ENCODE assay signal across 27 cellular contexts in the genomic region with DNA sequence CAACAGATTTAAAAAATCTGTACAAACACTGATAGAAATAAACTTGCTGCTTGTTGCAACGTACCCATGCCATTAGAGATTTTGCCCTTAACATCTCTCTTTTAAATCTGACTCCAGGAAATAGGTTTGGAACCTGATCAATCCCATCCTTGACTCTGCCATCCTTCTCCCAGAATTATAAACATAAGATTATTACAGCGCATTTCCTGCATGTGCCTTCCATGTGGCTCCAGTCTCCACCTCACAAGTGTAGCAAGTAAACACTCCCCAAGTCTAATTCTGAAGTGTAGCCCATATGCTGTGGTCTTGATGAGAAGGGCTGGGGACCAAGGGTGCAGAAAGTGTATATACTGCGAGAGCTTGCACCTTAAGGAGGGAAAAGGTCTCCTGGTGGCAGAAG.
A peak's percentile ranks its signal among the peaks of the same experiment; 100 is the strongest.
DNase-seq lines count a peak whose midpoint lies in the region; ATAC-seq and TF ChIP-seq lines count a peak whose summit lies in the region.
"Had no signal": no experiment of that assay in that cellular context is flagged by ENCODE, and none has a peak within 500 bp of the region (broad histone marks: within the 10 kb centered on the region; RNA-seq: fewer than 3 reads in every experiment).

No MANE protein-coding gene starts in this region.

- no peak for TF ChIP-seq EP300 in esophagus muscularis mucosa (IDR thresholded peaks at IDR 0.05)

- peak overlapping the region; percentile 93 for H3K27ac Mint-ChIP-seq in HFFc6
- H3K27ac Mint-ChIP-seq: activated CD4-positive, alpha-beta memory T cell treated with anti-CD3 and anti-CD28 coated beads for 36 hours; activated naive CD4-positive, alpha-beta T cell treated with anti-CD3 and anti-CD28 coated beads for 36 hours; CD8-positive, alpha-beta memory T cell; immature natural killer cell; naive thymus-derived CD8-positive, alpha-beta T cell; progenitor cell of endocrine pancreas; stimulated activated naive B cell treated with anti-CD40 and anti-IgM and Interleukin-4, amounts not matched to agents 10 μg/mL and 1 μg/mL and 100 μg/mL, for 72 hours; WTC11 had no signal

- intact Hi-C loops in esophagus muscularis mucosa (cut with DNase I): no loop called here
- intact Hi-C loops in psoas muscle (cut with DNase I): loop anchor here in 1 of 2 donors (5.0 kb wide), 1 partner anchor 562 kb away; no protein-coding TSS in a partner anchor

- H3K4me3 ChIP-seq in AG04450 (ENCODE audit: low read depth, low read length) (no peak overlapping the region), esophagus muscularis mucosa (no peak overlapping the region), psoas muscle (no peak overlapping the region)
- H3K4me3 ChIP-seq: body of pancreas, lung, tibial nerve had no signal

- H3K4me1 Mint-ChIP-seq in HFFc6 (ENCODE audit: low read depth): peaks cover 91% of the 10 kb centered on the region
- H3K4me1 Mint-ChIP-seq: CD8-positive, alpha-beta memory T cell; immature natural killer cell; naive thymus-derived CD8-positive, alpha-beta T cell; stimulated activated naive B cell treated with anti-CD40 and anti-IgM and Interleukin-4, amounts not matched to agents 10 μg/mL and 1 μg/mL and 100 μg/mL, for 72 hours had no signal

- no peaks in the 10 kb centered on the region for H3K36me3 ChIP-seq in esophagus muscularis mucosa
- H3K36me3 ChIP-seq in psoas muscle (ENCODE audit: insufficient read depth in 1 of 2, low read depth in 1 of 2): no peaks in the 10 kb centered on the region
- H3K36me3 ChIP-seq: tibial nerve had no signal

- TF ChIP-seq CTCF in AG04450 (IDR thresholded peaks at IDR 0.05; ENCODE audit: low read depth, low read length): no peak
- peak; percentile 37; the same call in 1 of the 2 replicates for TF ChIP-seq CTCF in HFFc6 (IDR thresholded peaks at IDR 0.05)
- TF ChIP-seq CTCF in esophagus muscularis mucosa (IDR thresholded peaks at IDR 0.05): no peak
- TF ChIP-seq CTCF in psoas muscle (IDR thresholded peaks at IDR 0.05): no peak

- H3K27me3 ChIP-seq in AG04450 (ENCODE audit: control insufficient read depth, insufficient read depth, low read length) (no peaks in the 10 kb centered on the region), esophagus muscularis mucosa (peaks cover 0 to 6% (median 0%) of the 10 kb centered on the region in 4 donors), psoas muscle (ENCODE audit: insufficient read depth in 3 of 3, low read length in 2 of 3) (no peaks in the 10 kb centered on the region)
- H3K27me3 ChIP-seq: body of pancreas, tibial nerve had no signal

- no peak for TF ChIP-seq POLR2A in esophagus muscularis mucosa (IDR thresholded peaks at IDR 0.05; ENCODE audit: low read depth)

- CTCF ChIA-PET in AG04450 (lab: Charles Lee): interaction anchor here (1.0 to 2.0 kb wide), 3 partner anchors 12 to 48 kb away, joined by 3 to 6 read pairs (median 4); no protein-coding TSS in a partner anchor

- DNase-seq in AG04450 (ENCODE audit: low read depth, low spot score) (no peak), HFFc6 (no peak), esophagus muscularis mucosa (ENCODE audit: extremely low spot score) (peak; percentile 31), psoas muscle (no peak), NCI-H1436 (lab: John Stamatoyannopoulos, UW) (no peak)
- DNase-seq: activated CD4-positive, alpha-beta memory T cell treated with anti-CD3 and anti-CD28 coated beads for 36 hours; activated naive CD4-positive, alpha-beta T cell treated with anti-CD3 and anti-CD28 coated beads for 36 hours; body of pancreas; CD8-positive, alpha-beta memory T cell; cortex of kidney; DMS79; GOT3; immature natural killer cell; naive thymus-derived CD8-positive, alpha-beta T cell; NCI-H345; SHP77 treated with DMSO at 0.1 percent for 48 hours; stimulated activated CD4-positive, alpha-beta T cell treated with anti-CD3 and anti-CD28 coated beads, Interleukin-15, amount 100 ng/mL, for 24 hours; stimulated activated naive B cell treated with anti-CD40 and anti-IgM and Interleukin-4, amounts not matched to agents 10 μg/mL and 1 μg/mL and 100 μg/mL, for 72 hours; T-helper 2 cell had no signal

- H3K9me3 Mint-ChIP-seq in HFFc6: no peaks in the 10 kb centered on the region
- H3K9me3 Mint-ChIP-seq: activated CD4-positive, alpha-beta memory T cell treated with anti-CD3 and anti-CD28 coated beads for 36 hours; activated naive CD4-positive, alpha-beta T cell treated with anti-CD3 and anti-CD28 coated beads for 36 hours; CD8-positive, alpha-beta memory T cell; immature natural killer cell; naive thymus-derived CD8-positive, alpha-beta T cell; stimulated activated naive B cell treated with anti-CD40 and anti-IgM and Interleukin-4, amounts not matched to agents 10 μg/mL and 1 μg/mL and 100 μg/mL, for 72 hours had no signal

- H3K4me1 ChIP-seq in esophagus muscularis mucosa (peaks cover 0 to 20% (median 3%) of the 10 kb centered on the region in 4 donors), psoas muscle (peaks cover 42% of the 10 kb centered on the region)
- H3K4me1 ChIP-seq: body of pancreas had no signal

- no peaks in the 10 kb centered on the region; the same call in 1 of the 2 replicates for H3K27me3 Mint-ChIP-seq in HFFc6 (ENCODE audit: insufficient read depth)
- H3K27me3 Mint-ChIP-seq: progenitor cell of endocrine pancreas had no signal

- H3K27ac ChIP-seq in AG04450 (ENCODE audit: low read depth, low read length) (peak overlapping the region; percentile 55), esophagus muscularis mucosa (replicated peaks in 1 of 4) (no peak overlapping the region), psoas muscle (peak overlapping the region; percentile 70)
- H3K27ac ChIP-seq: body of pancreas had no signal

- POLR2A ChIA-PET in AG04450 (lab: Yijun Ruan, JAX): interaction anchor here (0.7 to 1.2 kb wide), 4 partner anchors 11 to 61 kb away, joined by 3 to 7 read pairs (median 4); no protein-coding TSS in a partner anchor

- peak overlapping the region; percentile 66 for H3K4me3 Mint-ChIP-seq in HFFc6
- H3K4me3 Mint-ChIP-seq: activated CD4-positive, alpha-beta memory T cell treated with anti-CD3 and anti-CD28 coated beads for 36 hours; activated naive CD4-positive, alpha-beta T cell treated with anti-CD3 and anti-CD28 coated beads for 36 hours; CD8-positive, alpha-beta memory T cell; immature natural killer cell; naive thymus-derived CD8-positive, alpha-beta T cell; stimulated activated naive B cell treated with anti-CD40 and anti-IgM and Interleukin-4, amounts not matched to agents 10 μg/mL and 1 μg/mL and 100 μg/mL, for 72 hours; WTC11 had no signal

- H3K9me3 ChIP-seq in AG04450 (ENCODE audit: control insufficient read depth, insufficient read depth, low read length) (no peaks in the 10 kb centered on the region), esophagus muscularis mucosa (no peaks in the 10 kb centered on the region), psoas muscle (no peaks in the 10 kb centered on the region)
- H3K9me3 ChIP-seq: body of pancreas, tibial nerve had no signal

- ATAC-seq in psoas muscle (no peak), GM18858 (IDR thresholded peaks at IDR 0.05; ENCODE audit: unreplicated experiment) (no peak), GM21360 (IDR thresholded peaks at IDR 0.05; ENCODE audit: unreplicated experiment) (no peak), HG02678 (IDR thresholded peaks at IDR 0.05; ENCODE audit: unreplicated experiment) (no peak)
- ATAC-seq: body of pancreas; HepG2; naive thymus-derived CD8-positive, alpha-beta T cell; stimulated activated naive B cell treated with anti-CD40 and anti-IgM and Interleukin-4, amounts not matched to agents 10 μg/mL and 1 μg/mL and 100 μg/mL, for 72 hours; WTC11 had no signal

- H3K36me3 Mint-ChIP-seq in HFFc6 (ENCODE audit: low read depth): peaks cover 28% of the 10 kb centered on the region
- H3K36me3 Mint-ChIP-seq: activated CD4-positive, alpha-beta memory T cell treated with anti-CD3 and anti-CD28 coated beads for 36 hours; CD8-positive, alpha-beta memory T cell; immature natural killer cell; naive thymus-derived CD8-positive, alpha-beta T cell; stimulated activated naive B cell treated with anti-CD40 and anti-IgM and Interleukin-4, amounts not matched to agents 10 μg/mL and 1 μg/mL and 100 μg/mL, for 72 hours; WTC11 had no signal

- 84% methylated on average over 3 of the region's 3 CpGs for WGBS in esophagus muscularis mucosa
- 80 to 88% (median 83%) methylated on average over 3 of the region's 3 CpGs for WGBS in psoas muscle, 3 donors

Comparison
In these comparisons a context has a peak if more than half of its experiments do, and no peak if none do; other contexts are left out.
1. H3K27ac ChIP-seq: peak in AG04450 (single experiment) and psoas muscle (single experiment); none in esophagus muscularis mucosa (0 of 4).